8 cellular contexts compared by ENCODE assay signal in the genomic region with DNA sequence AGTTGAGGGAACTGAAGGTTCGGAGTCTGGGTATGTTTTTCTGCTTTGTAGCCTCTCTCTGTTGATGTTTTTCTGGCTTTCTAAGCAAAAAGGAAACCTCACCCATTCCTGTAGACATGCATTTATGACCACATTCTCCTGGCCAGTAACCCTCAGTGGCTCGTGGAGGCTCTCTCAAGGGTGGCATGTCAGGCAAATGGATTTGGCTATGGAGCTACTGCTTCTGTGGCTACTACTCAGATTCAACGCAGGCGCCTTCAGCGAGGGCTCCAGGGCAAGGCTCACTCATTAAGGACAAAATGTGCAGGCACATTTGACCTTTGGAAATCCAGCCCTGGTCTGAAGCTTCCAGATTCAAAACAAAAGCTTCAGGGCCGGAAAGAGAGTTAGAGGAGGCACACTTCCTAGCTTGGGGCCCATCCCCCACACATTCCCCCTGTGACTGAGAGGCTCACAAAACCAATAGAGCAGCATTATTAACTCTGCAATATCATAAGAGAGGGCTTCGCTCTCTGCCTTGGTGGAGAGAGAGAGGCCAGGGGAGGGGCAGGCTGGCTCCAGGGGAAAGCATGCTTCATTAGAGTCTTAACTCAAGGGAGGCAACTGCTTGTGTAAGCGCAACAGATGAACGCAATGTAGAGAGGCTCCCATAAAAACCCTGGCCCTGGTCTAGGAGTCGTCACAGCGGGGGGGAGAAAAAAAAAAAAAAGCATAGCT. TPM values are rescaled to one million over a fixed set of nuclear protein-coding genes. Genes with fewer than 3 reads are reported as not detected.
DNase-seq lines count a peak whose midpoint lies in the region; ATAC-seq, FAIRE-seq and TF ChIP-seq lines count a peak whose summit lies in the region.

No MANE protein-coding gene starts in this region.

- 46 to 56% methylated on average over 11 of the region's 11 CpGs for WGBS in pancreas, 2 donors

- no peak for TF ChIP-seq CTCF in glutamatergic neuron (IDR thresholded peaks at IDR 0.05; ENCODE audit: partially characterized antibody, unreplicated experiment)
- TF ChIP-seq CTCF in pancreas (IDR thresholded peaks at IDR 0.05): no peak
- TF ChIP-seq CTCF in GM10248 (IDR thresholded peaks at IDR 0.05; ENCODE audit: control extremely low read depth, extremely low read depth, low read depth, missing control alignments): no peak

- peaks cover 0 to 11% (median 0%) of the 10 kb centered on the region in 3 donors for H3K4me1 ChIP-seq in pancreas

- peaks cover 30% of the 10 kb centered on the region for H3K9me3 Mint-ChIP-seq in glutamatergic neuron (ENCODE audit: unreplicated experiment)

- CTCF ChIA-PET in GM10248 (lab: Yijun Ruan, JAX): interaction anchor here (0.8 to 1.6 kb wide), 4 partner anchors 11 to 325 kb away, joined by 3 to 5 read pairs (median 4); no protein-coding TSS in a partner anchor

- H3K36me3 ChIP-seq in pancreas: no peaks in the 10 kb centered on the region

- no peak overlapping the region for H3K4me3 ChIP-seq in pancreas

- H3K9me3 ChIP-seq in pancreas: no peaks in the 10 kb centered on the region

- H3K4me3 Mint-ChIP-seq in glutamatergic neuron (ENCODE audit: unreplicated experiment): peak overlapping the region; percentile 88

- peaks cover 91% of the 10 kb centered on the region for H3K4me1 Mint-ChIP-seq in glutamatergic neuron (ENCODE audit: low read depth, unreplicated experiment)

- H3K27ac Mint-ChIP-seq in glutamatergic neuron (ENCODE audit: unreplicated experiment): peak overlapping the region; percentile 86

- H3K27me3 Mint-ChIP-seq in glutamatergic neuron (ENCODE audit: unreplicated experiment): peaks cover 15% of the 10 kb centered on the region

- DNase-seq in ELF-1 (ENCODE audit: low read depth, low spot score) (peak; percentile 87), NCI-H510A (lab: John Stamatoyannopoulos, UW) (peak; percentile 37), glutamatergic neuron (peak; percentile 56), pancreas (peak in 2 of 6 donors; percentile 16 to 33), GM10248 (ENCODE audit: extremely low spot score) (no peak), HT-29 (ENCODE audit: low spot score) (no peak)
- DNase-seq in activated effector memory CD4-positive, alpha-beta T cell treated with anti-CD3 and anti-CD28 coated beads, Interleukin-2, amount 50 U/mL, for 16 hours: peak; percentile 79

- no peaks in the 10 kb centered on the region for H3K27me3 ChIP-seq in pancreas

- POLR2A ChIA-PET in GM10248 (lab: Yijun Ruan, JAX): interaction anchor here (0.5 to 3.5 kb wide), 2 partner anchors 23 to 36 kb away, joined by 3 to 13 read pairs; partner anchors contain the start of gene KLF7

- no peak for FAIRE-seq in pancreas (lab: Jason Lieb, UNC)

- peak overlapping the region in 2 of 4 donors; percentile 71 to 74 for H3K27ac ChIP-seq in pancreas

- no peaks in the 10 kb centered on the region for H3K36me3 Mint-ChIP-seq in glutamatergic neuron (ENCODE audit: unreplicated experiment)

- ATAC-seq in HG02759 (IDR thresholded peaks at IDR 0.05; ENCODE audit: unreplicated experiment): peak; percentile 58
- ATAC-seq in pancreas: peak in 3 of 4 donors; percentile 62 to 81 (median 69)

- intact Hi-C loops in pancreas (cut with DNase I): no loop called here

RNA-seq across cellular contexts. Expression of gene KLF7, which starts 22.1 kb away (rescaled TPM):
- total RNA-seq in glutamatergic neuron (ENCODE audit: unreplicated experiment): 323 TPM
- 10 to 100 TPM in 1 of 6 donors, 1 to 10 TPM in 5; 2.4 to 15.0 (median 6.8) TPM for total RNA-seq in pancreas
- polyA plus RNA-seq in pancreas: 1 to 10 TPM; 2.5 to 3.1 TPM
- 0.03 TPM in 1 of 2 replicates, not detected in the other for total RNA-seq in HT-29 (2014; rRNA removed; shearing (Covaris generic))

Comparison
In these comparisons a context has a peak if more than half of its experiments do, and no peak if none do; other contexts are left out.
1. DNase-seq: peak in ELF-1 (single experiment), NCI-H510A (single experiment), activated effector memory CD4-positive, alpha-beta T cell treated with anti-CD3 and anti-CD28 coated beads, Interleukin-2, amount 50 U/mL, for 16 hours (single experiment) and glutamatergic neuron (single experiment); none in GM10248 (single experiment) and HT-29 (single experiment).
2. RNA of gene KLF7, which starts 22.1 kb away (total RNA-seq): 323 TPM in glutamatergic neuron (single experiment); 2.4 to 15.0 TPM in pancreas and 0.03 TPM in HT-29; every median in the first group is over 10 times any median in the second.